In genomic region chr4:47154816-47155370, GRCh38 we compare ENCODE assay signal across 18 cellular contexts.
"Had no signal": no experiment of that assay in that cellular context is flagged by ENCODE, and none has a peak within 500 bp of the region (broad histone marks: within the 10 kb centered on the region; RNA-seq: fewer than 3 reads in every experiment).

No MANE protein-coding gene starts in this region.

- DNase-seq: activated CD4-positive, alpha-beta T cell treated with anti-CD3 and anti-CD28 coated beads, Interleukin-2, amount 10 ng/mL, durations not matched to agents 24 days and 14 days; activated CD4-positive, CD25-positive, alpha-beta regulatory T cell; activated CD8-positive, alpha-beta memory T cell treated with anti-CD3 and anti-CD28 coated beads, Interleukin-2, amount 50 U/mL, for 4 hours; activated CD8-positive, alpha-beta T cell treated with anti-CD3 and anti-CD28 coated beads, Interleukin-2, amount 10 ng/mL, durations not matched to agents 7 days and 5 days; activated gamma-delta T cell treated with Interleukin-2 at 50 U/mL for 16 hours; activated T-cell treated with anti-CD3 and anti-CD28 coated beads, Interleukin-2, amount 50 U/mL, for 72 hours; amniotic stem cell; nephron progenitor cell; ovary; spleen; stomach; T-helper 2 cell had no signal

- H3K4me3 Mint-ChIP-seq: activated CD4-positive, alpha-beta T cell treated with anti-CD3 and anti-CD28 coated beads, Interleukin-2, amount 10 ng/mL, durations not matched to agents 24 days and 14 days; activated CD8-positive, alpha-beta T cell treated with anti-CD3 and anti-CD28 coated beads, Interleukin-2, amount 10 ng/mL, durations not matched to agents 7 days and 5 days; activated naive CD8-positive, alpha-beta T cell; activated T-cell treated with anti-CD3 and anti-CD28 coated beads, Interleukin-2, amount 50 U/mL, for 72 hours; nephron progenitor cell had no signal

- H3K27me3 Mint-ChIP-seq: activated CD4-positive, alpha-beta T cell treated with anti-CD3 and anti-CD28 coated beads, Interleukin-2, amount 10 ng/mL, durations not matched to agents 24 days and 14 days had no signal

- H3K4me3 ChIP-seq: coronary artery, esophagus muscularis mucosa, ovary, spleen, stomach, thoracic aorta had no signal

- H3K36me3 ChIP-seq: esophagus muscularis mucosa, ovary, spleen, stomach, thoracic aorta had no signal

- H3K36me3 Mint-ChIP-seq: activated naive CD8-positive, alpha-beta T cell had no signal

- FAIRE-seq: TTC549 had no signal

- ATAC-seq: activated CD8-positive, alpha-beta T cell treated with anti-CD3 and anti-CD28 coated beads, Interleukin-2, amount 10 ng/mL, durations not matched to agents 7 days and 5 days; activated T-cell treated with anti-CD3 and anti-CD28 coated beads, Interleukin-2, amount 50 U/mL, for 72 hours; sciatic nerve had no signal

- H3K27me3 ChIP-seq: esophagus muscularis mucosa, ovary, spleen, stomach had no signal

- H3K9me3 ChIP-seq: esophagus muscularis mucosa, ovary, spleen, stomach, thoracic aorta had no signal

- H3K4me1 Mint-ChIP-seq: activated CD4-positive, alpha-beta T cell treated with anti-CD3 and anti-CD28 coated beads, Interleukin-2, amount 10 ng/mL, durations not matched to agents 24 days and 14 days; nephron progenitor cell had no signal

- H3K27ac Mint-ChIP-seq: activated CD4-positive, alpha-beta T cell treated with anti-CD3 and anti-CD28 coated beads, Interleukin-2, amount 10 ng/mL, durations not matched to agents 24 days and 14 days; activated CD8-positive, alpha-beta T cell treated with anti-CD3 and anti-CD28 coated beads, Interleukin-2, amount 10 ng/mL, durations not matched to agents 7 days and 5 days; activated naive CD8-positive, alpha-beta T cell; activated T-cell treated with anti-CD3 and anti-CD28 coated beads, Interleukin-2, amount 50 U/mL, for 72 hours; nephron progenitor cell had no signal

- H3K27ac ChIP-seq: coronary artery, esophagus muscularis mucosa, ovary, spleen, stomach, thoracic aorta had no signal
